In genomic region chr4:173410106-173410505, GRCh38 we compare ENCODE assay signal across 1 cellular context.
TF ChIP-seq lines count a peak whose summit lies in the region.

No MANE protein-coding gene starts in this region.

TF ChIP-seq in H1, 55 proteins besides CTCF, POLR2A, EP300 and RAD21 (continued from another document):
- TF ChIP-seq MAX (IDR thresholded peaks at IDR 0.05): no peak
- no peak for TF ChIP-seq BRCA1 (IDR thresholded peaks at IDR 0.05; ENCODE audit: low read depth, low read length)
- TF ChIP-seq YY1 (IDR thresholded peaks at IDR 0.05; ENCODE audit: low read depth, low read length): no peak
- TF ChIP-seq PHF8 (conservative IDR thresholded peaks at IDR 0.05; ENCODE audit: low read depth, low read length): no peak
- TF ChIP-seq CBX5 (IDR thresholded peaks at IDR 0.05; ENCODE audit: low read depth, low read length): no peak
